ENCODE assay signal across 20 cellular contexts in the genomic region with DNA sequence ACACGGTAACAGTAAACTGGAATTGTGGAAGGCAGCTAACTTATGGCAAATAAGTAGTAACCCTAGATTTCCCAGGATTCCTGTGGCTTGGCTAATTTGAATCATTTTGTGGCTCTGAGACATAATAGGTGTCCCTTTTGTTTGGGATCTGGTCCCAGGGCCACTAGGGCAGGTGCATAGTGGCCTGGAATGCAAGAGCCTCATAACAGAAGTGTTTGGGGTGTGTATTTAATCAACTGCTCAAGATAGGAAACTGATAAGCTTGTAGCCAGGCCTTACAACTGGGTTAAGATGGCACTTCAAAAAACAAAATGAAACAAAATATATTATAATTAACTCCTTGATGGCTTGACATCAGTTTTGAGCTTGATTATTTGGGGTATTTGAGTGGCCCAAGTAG.
DNase-seq lines count a peak whose midpoint lies in the region; ATAC-seq and TF ChIP-seq lines count a peak whose summit lies in the region.
"Had no signal": no experiment of that assay in that cellular context is flagged by ENCODE, and none has a peak within 500 bp of the region (broad histone marks: within the 10 kb centered on the region; RNA-seq: fewer than 3 reads in every experiment).

No MANE protein-coding gene starts in this region.

- no peaks in the 10 kb centered on the region for H3K27me3 ChIP-seq in Karpas-422 (ENCODE audit: low read length)
- no peaks in the 10 kb centered on the region for H3K27me3 ChIP-seq in left lung
- H3K27me3 ChIP-seq in psoas muscle (ENCODE audit: insufficient read depth in 3 of 3, low read length in 2 of 3): no peaks in the 10 kb centered on the region
- H3K27me3 ChIP-seq: BE2C; BLaER1 treated with 17β-estradiol and CSF1 and Interleukin-3, amounts not matched to agents 10 nM and 100 nM had no signal

- DNase-seq in Karpas-422 (no peak), left lung (peak; percentile 17 to 37), myocyte (ENCODE audit: low read depth) (peak; percentile 44), cerebellar cortex (ENCODE audit: low spot score) (no peak), psoas muscle (no peak), DMS53 (lab: John Stamatoyannopoulos, UW) (no peak)
- no peak for DNase-seq in stimulated activated CD4-positive, alpha-beta T cell treated with anti-CD3 and anti-CD28 coated beads, Interleukin-4, amount 100 ng/mL, for 1 hour
- DNase-seq: 8988T; ACHN; AML-193; BE2C; Calu3; CD4-positive, alpha-beta T cell; CD8-positive, alpha-beta memory T cell; DND-41; GOT3; H7; HCEC 1CT had no signal

- H4K20me1 ChIP-seq in Karpas-422 (ENCODE audit: insufficient read depth, low read depth, low read length): no peaks in the 10 kb centered on the region
- H4K20me1 ChIP-seq: BLaER1 treated with 17β-estradiol and CSF1 and Interleukin-3, amounts not matched to agents 10 nM and 100 nM had no signal

- WGBS in psoas muscle, 3 donors: 88 to 100% (median 96%) methylated on average over 1 of the region's 1 CpG

- ATAC-seq in left lung (peak; percentile 97), psoas muscle (no peak)
- ATAC-seq: A549 had no signal

- intact Hi-C loops in left lung (cut with DNase I): no loop called here
- intact Hi-C loops in psoas muscle (cut with DNase I): loop anchor here in 1 of 2 donors (1.0 kb wide), 1 partner anchor 8 kb away; no protein-coding TSS in a partner anchor

- H3K9me2 ChIP-seq in Karpas-422 (replicated peaks; ENCODE audit: insufficient read depth, low read length): no peaks in the 10 kb centered on the region

- no peaks in the 10 kb centered on the region for H3K79me2 ChIP-seq in Karpas-422 (ENCODE audit: low read length)

- H2AFZ ChIP-seq in Karpas-422 (ENCODE audit: low read length): peak overlapping the region; percentile 54

- H3K27ac ChIP-seq in Karpas-422 (ENCODE audit: low read length) (peak overlapping the region; percentile 75), left lung (no peak overlapping the region), psoas muscle (no peak overlapping the region)
- H3K27ac ChIP-seq: A549 had no signal

- no peaks in the 10 kb centered on the region for H3K9me3 ChIP-seq in Karpas-422 (ENCODE audit: low read length)
- peaks cover 0 to 5% of the 10 kb centered on the region in 2 donors for H3K9me3 ChIP-seq in left lung
- H3K9me3 ChIP-seq in psoas muscle: no peaks in the 10 kb centered on the region
- H3K9me3 ChIP-seq: A549, BE2C had no signal

- H3K36me3 ChIP-seq in Karpas-422 (ENCODE audit: insufficient read depth, low read length) (no peaks in the 10 kb centered on the region; the same call in 1 of the 2 replicates), left lung (no peaks in the 10 kb centered on the region), psoas muscle (ENCODE audit: insufficient read depth in 1 of 2, low read depth in 1 of 2) (no peaks in the 10 kb centered on the region)
- H3K36me3 ChIP-seq: BE2C; BLaER1 treated with 17β-estradiol and CSF1 and Interleukin-3, amounts not matched to agents 10 nM and 100 nM had no signal

- no peak overlapping the region for H3K4me3 ChIP-seq in Karpas-422 (ENCODE audit: low read length)
- no peak overlapping the region for H3K4me3 ChIP-seq in left lung
- no peak overlapping the region for H3K4me3 ChIP-seq in psoas muscle
- H3K4me3 ChIP-seq: A549; BLaER1 treated with 17β-estradiol and CSF1 and Interleukin-3, amounts not matched to agents 10 nM and 100 nM had no signal

- TF ChIP-seq CTCF in left lung (IDR thresholded peaks at IDR 0.05) (no peak), psoas muscle (IDR thresholded peaks at IDR 0.05) (no peak)

- no peak overlapping the region for H3K9ac ChIP-seq in Karpas-422 (ENCODE audit: low read length)
- H3K9ac ChIP-seq: BLaER1 treated with 17β-estradiol and CSF1 and Interleukin-3, amounts not matched to agents 10 nM and 100 nM had no signal

- H3K4me2 ChIP-seq in Karpas-422 (ENCODE audit: low read depth, low read length, poor library complexity, severe bottlenecking): no peak overlapping the region
- H3K4me2 ChIP-seq: A549; BLaER1 treated with 17β-estradiol and CSF1 and Interleukin-3, amounts not matched to agents 10 nM and 100 nM had no signal

- H3K4me1 ChIP-seq in Karpas-422 (ENCODE audit: low read length): peaks cover 55% of the 10 kb centered on the region
- H3K4me1 ChIP-seq in left lung: no peaks in the 10 kb centered on the region
- no peaks in the 10 kb centered on the region for H3K4me1 ChIP-seq in psoas muscle
- H3K4me1 ChIP-seq: A549; BE2C; BLaER1 treated with 17β-estradiol and CSF1 and Interleukin-3, amounts not matched to agents 10 nM and 100 nM had no signal

Comparison
In these comparisons a context has a peak if more than half of its experiments do, and no peak if none do; other contexts are left out.
1. DNase-seq: peak in left lung (2 of 2) and myocyte (single experiment); none in Karpas-422 (single experiment), stimulated activated CD4-positive, alpha-beta T cell treated with anti-CD3 and anti-CD28 coated beads, Interleukin-4, amount 100 ng/mL, for 1 hour (single experiment), cerebellar cortex (single experiment), psoas muscle (0 of 2) and DMS53 (single experiment).